17 cellular contexts compared by ENCODE assay signal in the genomic region with DNA sequence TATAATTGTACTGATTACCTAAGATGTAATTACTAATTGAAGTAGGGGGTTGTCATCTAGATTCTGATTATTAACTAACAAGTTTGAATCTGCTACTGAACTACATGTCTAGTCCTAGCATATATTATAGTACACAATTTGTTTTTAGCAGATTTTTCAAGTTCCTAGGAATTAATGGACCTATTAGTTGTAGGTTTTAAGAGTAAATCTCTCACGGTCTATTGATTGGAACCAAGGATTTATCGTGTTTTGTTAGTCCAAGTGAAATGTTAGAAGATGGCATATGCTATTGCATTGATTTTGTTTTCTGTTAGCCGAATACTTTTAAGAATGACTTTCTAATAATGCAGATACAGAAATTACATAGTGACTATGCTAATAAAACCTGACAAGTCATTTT.
"Had no signal": no experiment of that assay in that cellular context is flagged by ENCODE, and none has a peak within 500 bp of the region (broad histone marks: within the 10 kb centered on the region; RNA-seq: fewer than 3 reads in every experiment).

No MANE protein-coding gene starts in this region.

- H3K27ac ChIP-seq: coronary artery, dorsolateral prefrontal cortex, gastrocnemius medialis, psoas muscle, sigmoid colon, skin epidermis had no signal

- H3K27me3 ChIP-seq: dorsolateral prefrontal cortex, gastrocnemius medialis, sigmoid colon had no signal

- H3K4me3 ChIP-seq: coronary artery, dorsolateral prefrontal cortex, gastrocnemius medialis, psoas muscle, sigmoid colon, skin epidermis had no signal

- FAIRE-seq: urothelium cell line had no signal

- ATAC-seq: esophagus mucosa, gastrocnemius medialis, left cardiac atrium, psoas muscle had no signal

- H3K36me3 ChIP-seq: gastrocnemius medialis, sigmoid colon had no signal

- DNase-seq: dorsolateral prefrontal cortex; effector CD8-positive, alpha-beta T cell; gastrocnemius medialis; islet precursor cell; left cardiac atrium; mesendoderm; naive B cell; occipital lobe; psoas muscle; sigmoid colon; stimulated activated CD4-positive, alpha-beta T cell treated with anti-CD3 and anti-CD28 coated beads, Interleukin-12 subunit alpha, Interleukin-12 subunit beta, amount 100 ng/mL, for 4 hours; stimulated activated CD4-positive, alpha-beta T cell treated with anti-CD3 and anti-CD28 coated beads, Interleukin-2, amount 100 ng/mL, for 48 hours; stimulated activated naive CD4-positive, alpha-beta T cell treated with Interleukin-2 at 50 U/mL for 16 hours had no signal

- H3K4me1 ChIP-seq: gastrocnemius medialis, psoas muscle, sigmoid colon had no signal

- H3K9me3 ChIP-seq: gastrocnemius medialis, psoas muscle, sigmoid colon had no signal
